Comparison of ENCODE assay signal across 2 cellular contexts in genomic region chr2:21165350-21165749, GRCh38.
TF ChIP-seq lines count a peak whose summit lies in the region.

No MANE protein-coding gene starts in this region.

TF ChIP-seq in IMR-90, 13 proteins besides CTCF, POLR2A, EP300 and RAD21 (continued from another document):
- TF ChIP-seq CHD1 (IDR thresholded peaks at IDR 0.05; ENCODE audit: low read depth, low read length) (no peak), MAFK (IDR thresholded peaks at IDR 0.05; ENCODE audit: low read depth, low read length) (no peak), USF2 (IDR thresholded peaks at IDR 0.05; ENCODE audit: low read depth, low read length) (no peak), NFE2L2 (IDR thresholded peaks at IDR 0.05; ENCODE audit: low read depth, low read length) (no peak), CEBPB (IDR thresholded peaks at IDR 0.05; ENCODE audit: low read depth, low read length) (no peak), BHLHE40 (IDR thresholded peaks at IDR 0.05; ENCODE audit: low read depth, low read length) (no peak), RFX5 (IDR thresholded peaks at IDR 0.05; ENCODE audit: low read depth, low read length) (no peak), ELK1 (IDR thresholded peaks at IDR 0.05; ENCODE audit: borderline replicate concordance, low read depth, low read length) (no peak), MAZ (IDR thresholded peaks at IDR 0.05; ENCODE audit: borderline replicate concordance, low read depth, low read length) (no peak), SMC3 (IDR thresholded peaks at IDR 0.05; ENCODE audit: low read depth, low read length) (no peak), MXI1 (IDR thresholded peaks at IDR 0.05; ENCODE audit: borderline replicate concordance, low read depth, low read length) (no peak)
TF ChIP-seq in IMR-90: peak in this region for 0.

TF ChIP-seq in liver, 16 proteins besides CTCF, POLR2A, EP300 and RAD21:
- no peak for TF ChIP-seq ZBTB33 (IDR thresholded peaks at IDR 0.05)
- no peak for TF ChIP-seq GABPA (IDR thresholded peaks at IDR 0.05 in 1 of 2, conservative IDR thresholded peaks at IDR 0.05 in 1 of 2)
- no peak for TF ChIP-seq TAF1 (conservative IDR thresholded peaks at IDR 0.05)
- no peak for TF ChIP-seq RXRA (IDR thresholded peaks at IDR 0.05)
- TF ChIP-seq EGR1 (IDR thresholded peaks at IDR 0.05; ENCODE audit: low read depth in 2 of 2) = no peak
- TF ChIP-seq REST (IDR thresholded peaks at IDR 0.05) = no peak
- no peak for TF ChIP-seq HNF4G (IDR thresholded peaks at IDR 0.05)
